ENCODE assay signal across 1 cellular context in the genomic region with DNA sequence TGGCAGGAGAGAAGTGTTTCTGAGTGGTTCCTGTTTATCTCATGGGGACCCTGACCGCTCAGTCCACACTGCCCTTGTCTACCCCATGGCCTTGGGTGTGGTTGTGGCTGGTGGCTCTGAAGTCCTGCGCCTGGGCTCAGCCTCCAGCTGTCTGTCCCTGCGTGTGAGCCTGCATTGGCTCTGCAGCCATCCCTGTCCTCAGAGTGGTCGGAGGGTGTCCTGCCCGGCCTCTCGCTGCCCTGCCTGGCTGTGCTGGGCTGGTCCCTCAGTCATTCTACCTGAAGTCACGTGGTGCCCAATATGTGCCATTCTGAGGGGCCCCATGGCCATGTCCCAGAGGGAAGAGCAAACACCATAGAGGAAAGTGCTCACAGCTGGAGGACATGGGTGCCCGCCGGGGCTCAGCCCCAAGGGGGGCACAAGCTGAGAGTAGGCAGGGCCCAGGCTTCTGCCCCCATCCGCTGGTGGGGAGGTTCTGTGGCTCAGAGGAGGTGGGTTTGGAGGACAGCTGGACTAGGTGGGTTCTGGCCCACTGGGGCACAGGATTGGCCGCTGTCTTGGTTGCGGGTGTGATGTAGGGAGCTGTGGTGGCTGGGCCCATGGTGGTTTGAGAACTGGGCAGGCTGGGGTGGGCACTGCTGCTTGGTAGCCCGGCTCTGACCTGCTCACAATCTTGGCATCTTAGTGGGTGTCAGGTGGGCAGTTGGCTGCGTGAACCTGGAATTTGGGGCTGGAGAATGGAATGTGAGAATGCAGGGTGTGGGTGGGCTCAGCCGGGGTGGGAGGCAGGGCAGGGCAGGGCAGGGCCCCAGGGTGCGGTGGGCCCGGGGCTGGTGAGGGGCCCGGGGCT.
TF ChIP-seq lines count a peak whose summit lies in the region.

No MANE protein-coding gene starts in this region.

TF ChIP-seq in HepG2, 621 proteins besides CTCF, POLR2A, EP300 and RAD21 (continues in another document):
- TF ChIP-seq ZNF761 (CRISPR knock-in tag; conservative IDR thresholded peaks at IDR 0.05) (no peak), ZNF839 (CRISPR knock-in tag; IDR thresholded peaks at IDR 0.05; ENCODE audit: borderline replicate concordance) (no peak), SSRP1 (CRISPR knock-in tag; IDR thresholded peaks at IDR 0.05) (no peak), ZNF251 (CRISPR knock-in tag; IDR thresholded peaks at IDR 0.05) (no peak), HOMEZ (CRISPR knock-in tag; IDR thresholded peaks at IDR 0.05; ENCODE audit: low read depth) (no peak), RFXANK (CRISPR knock-in tag; IDR thresholded peaks at IDR 0.05) (no peak), NFYC (CRISPR knock-in tag; IDR thresholded peaks at IDR 0.05) (no peak), CEBPG (CRISPR knock-in tag; IDR thresholded peaks at IDR 0.05) (no peak), SOX6 (IDR thresholded peaks at IDR 0.05) (no peak), SOX6 (CRISPR knock-in tag; IDR thresholded peaks at IDR 0.05) (0 out of 2 replicates have a peak, but pooled peaks have one; percentile 20), ZFP37 (CRISPR knock-in tag; IDR thresholded peaks at IDR 0.05; ENCODE audit: borderline replicate concordance) (no peak), TOPORS (CRISPR knock-in tag; IDR thresholded peaks at IDR 0.05) (no peak), NCOA2 (CRISPR knock-in tag; IDR thresholded peaks at IDR 0.05) (no peak), ZKSCAN5 (CRISPR knock-in tag; IDR thresholded peaks at IDR 0.05) (no peak), ZNF138 (CRISPR knock-in tag; IDR thresholded peaks at IDR 0.05; ENCODE audit: low read depth) (no peak), ZNF7 (CRISPR knock-in tag; IDR thresholded peaks at IDR 0.05) (no peak), NR1H2 (CRISPR knock-in tag; IDR thresholded peaks at IDR 0.05; ENCODE audit: borderline replicate concordance, low read depth) (no peak), ZNF816 (CRISPR knock-in tag; IDR thresholded peaks at IDR 0.05; ENCODE audit: borderline replicate concordance) (no peak), PRDM10 (CRISPR knock-in tag; IDR thresholded peaks at IDR 0.05; ENCODE audit: low read depth) (no peak), PAXIP1 (CRISPR knock-in tag; conservative IDR thresholded peaks at IDR 0.05) (peak; percentile 21; the same call in 1 of the 2 replicates), ZBTB1 (CRISPR knock-in tag; IDR thresholded peaks at IDR 0.05; ENCODE audit: borderline replicate concordance) (no peak), ZNF674 (CRISPR knock-in tag; IDR thresholded peaks at IDR 0.05; ENCODE audit: low read depth) (no peak), ZNF75D (CRISPR knock-in tag; IDR thresholded peaks at IDR 0.05; ENCODE audit: borderline replicate concordance) (no peak), ZNF34 (CRISPR knock-in tag; IDR thresholded peaks at IDR 0.05; ENCODE audit: borderline replicate concordance) (no peak), PHF21A (CRISPR knock-in tag; IDR thresholded peaks at IDR 0.05) (no peak), ZEB1 (IDR thresholded peaks at IDR 0.05; ENCODE audit: insufficient replicate concordance, low read depth) (no peak), ZMYM4 (CRISPR knock-in tag; IDR thresholded peaks at IDR 0.05) (no peak), RFXAP (CRISPR knock-in tag; IDR thresholded peaks at IDR 0.05; ENCODE audit: borderline replicate concordance) (no peak), CC2D1A (CRISPR knock-in tag; IDR thresholded peaks at IDR 0.05) (no peak), STAG1 (CRISPR knock-in tag; IDR thresholded peaks at IDR 0.05) (no peak), HOXA7 (CRISPR knock-in tag; IDR thresholded peaks at IDR 0.05) (no peak), ZBTB38 (CRISPR knock-in tag; IDR thresholded peaks at IDR 0.05) (peak; percentile 59; the same call in 1 of the 2 replicates), MAF1 (CRISPR knock-in tag; IDR thresholded peaks at IDR 0.05; ENCODE audit: borderline replicate concordance) (no peak), HNRNPL (IDR thresholded peaks at IDR 0.05; ENCODE audit: low read depth, low read length) (peak; percentile 78; the same call in 1 of the 2 replicates), GATA4 (IDR thresholded peaks at IDR 0.05; ENCODE audit: borderline replicate concordance, low read depth) (0 out of 2 replicates have a peak, but pooled peaks have one; percentile 12), ARHGAP35 (CRISPR knock-in tag; IDR thresholded peaks at IDR 0.05; ENCODE audit: borderline replicate concordance) (no peak), IKZF4 (CRISPR knock-in tag; IDR thresholded peaks at IDR 0.05; ENCODE audit: borderline replicate concordance, low read depth, not compliant biosample characterization) (peak; percentile 9), AKAP8 (CRISPR knock-in tag; IDR thresholded peaks at IDR 0.05) (no peak), CREB1 (IDR thresholded peaks at IDR 0.05) (no peak), CREB1 (CRISPR knock-in tag; IDR thresholded peaks at IDR 0.05) (no peak), ZNF619 (CRISPR knock-in tag; IDR thresholded peaks at IDR 0.05) (no peak), BORCS8-MEF2B (CRISPR knock-in tag; IDR thresholded peaks at IDR 0.05) (no peak), ZMAT3 (CRISPR knock-in tag; conservative IDR thresholded peaks at IDR 0.05) (no peak), YEATS2 (CRISPR knock-in tag; IDR thresholded peaks at IDR 0.05; ENCODE audit: borderline replicate concordance) (no peak), ZNF577 (CRISPR knock-in tag; IDR thresholded peaks at IDR 0.05; ENCODE audit: borderline replicate concordance, low read depth) (no peak), PHB2 (IDR thresholded peaks at IDR 0.05; ENCODE audit: partially characterized antibody) (no peak), CBX2 (IDR thresholded peaks at IDR 0.05; ENCODE audit: low read depth, low read length) (no peak), CBX2 (CRISPR knock-in tag; IDR thresholded peaks at IDR 0.05; ENCODE audit: low read depth) (no peak), POGK (CRISPR knock-in tag; conservative IDR thresholded peaks at IDR 0.05) (no peak), TAF1 (CRISPR knock-in tag; IDR thresholded peaks at IDR 0.05) (no peak), ZSCAN29 (CRISPR knock-in tag; conservative IDR thresholded peaks at IDR 0.05) (no peak), THAP11 (CRISPR knock-in tag; IDR thresholded peaks at IDR 0.05) (no peak)
- TF ChIP-seq, protein P1, sequence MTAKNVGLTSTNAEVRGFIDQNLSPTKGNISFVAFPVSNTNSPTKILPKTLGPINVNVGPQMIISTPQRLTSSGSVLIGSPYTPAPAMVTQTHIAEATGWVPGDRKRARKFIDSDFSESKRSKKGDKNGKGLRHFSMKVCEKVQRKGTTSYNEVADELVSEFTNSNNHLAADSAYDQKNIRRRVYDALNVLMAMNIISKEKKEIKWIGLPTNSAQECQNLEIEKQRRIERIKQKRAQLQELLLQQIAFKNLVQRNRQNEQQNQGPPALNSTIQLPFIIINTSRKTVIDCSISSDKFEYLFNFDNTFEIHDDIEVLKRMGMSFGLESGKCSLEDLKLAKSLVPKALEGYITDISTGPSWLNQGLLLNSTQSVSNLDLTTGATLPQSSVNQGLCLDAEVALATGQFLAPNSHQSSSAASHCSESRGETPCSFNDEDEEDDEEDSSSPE (CRISPR knock-in tag; IDR thresholded peaks at IDR 0.05), result no peak
- TF ChIP-seq, protein P2, sequence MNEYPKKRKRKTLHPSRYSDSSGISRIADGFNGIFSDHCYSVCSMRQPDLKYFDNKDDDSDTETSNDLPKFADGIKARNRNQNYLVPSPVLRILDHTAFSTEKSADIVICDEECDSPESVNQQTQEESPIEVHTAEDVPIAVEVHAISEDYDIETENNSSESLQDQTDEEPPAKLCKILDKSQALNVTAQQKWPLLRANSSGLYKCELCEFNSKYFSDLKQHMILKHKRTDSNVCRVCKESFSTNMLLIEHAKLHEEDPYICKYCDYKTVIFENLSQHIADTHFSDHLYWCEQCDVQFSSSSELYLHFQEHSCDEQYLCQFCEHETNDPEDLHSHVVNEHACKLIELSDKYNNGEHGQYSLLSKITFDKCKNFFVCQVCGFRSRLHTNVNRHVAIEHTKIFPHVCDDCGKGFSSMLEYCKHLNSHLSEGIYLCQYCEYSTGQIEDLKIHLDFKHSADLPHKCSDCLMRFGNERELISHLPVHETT (CRISPR knock-in tag; conservative IDR thresholded peaks at IDR 0.05), result no peak
- TF ChIP-seq, protein P3, sequence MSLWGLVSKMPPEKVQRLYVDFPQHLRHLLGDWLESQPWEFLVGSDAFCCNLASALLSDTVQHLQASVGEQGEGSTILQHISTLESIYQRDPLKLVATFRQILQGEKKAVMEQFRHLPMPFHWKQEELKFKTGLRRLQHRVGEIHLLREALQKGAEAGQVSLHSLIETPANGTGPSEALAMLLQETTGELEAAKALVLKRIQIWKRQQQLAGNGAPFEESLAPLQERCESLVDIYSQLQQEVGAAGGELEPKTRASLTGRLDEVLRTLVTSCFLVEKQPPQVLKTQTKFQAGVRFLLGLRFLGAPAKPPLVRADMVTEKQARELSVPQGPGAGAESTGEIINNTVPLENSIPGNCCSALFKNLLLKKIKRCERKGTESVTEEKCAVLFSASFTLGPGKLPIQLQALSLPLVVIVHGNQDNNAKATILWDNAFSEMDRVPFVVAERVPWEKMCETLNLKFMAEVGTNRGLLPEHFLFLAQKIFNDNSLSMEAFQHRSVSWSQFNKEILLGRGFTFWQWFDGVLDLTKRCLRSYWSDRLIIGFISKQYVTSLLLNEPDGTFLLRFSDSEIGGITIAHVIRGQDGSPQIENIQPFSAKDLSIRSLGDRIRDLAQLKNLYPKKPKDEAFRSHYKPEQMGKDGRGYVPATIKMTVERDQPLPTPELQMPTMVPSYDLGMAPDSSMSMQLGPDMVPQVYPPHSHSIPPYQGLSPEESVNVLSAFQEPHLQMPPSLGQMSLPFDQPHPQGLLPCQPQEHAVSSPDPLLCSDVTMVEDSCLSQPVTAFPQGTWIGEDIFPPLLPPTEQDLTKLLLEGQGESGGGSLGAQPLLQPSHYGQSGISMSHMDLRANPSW (CRISPR knock-in tag; IDR thresholded peaks at IDR 0.05; ENCODE audit: borderline replicate concordance), result no peak
